ENCODE assay signal across 8 cellular contexts in genomic region chr17:7887482-7888183, GRCh38. TPM values are rescaled to one million over a fixed set of nuclear protein-coding genes. Genes with fewer than 3 reads are reported as not detected.
A peak's percentile ranks its signal among the peaks of the same experiment; 100 is the strongest.
DNase-seq lines count a peak whose midpoint lies in the region; ATAC-seq lines count a peak whose summit lies in the region.

No MANE protein-coding gene starts in this region.

- peak; percentile 53 for ATAC-seq in HG02981 (IDR thresholded peaks at IDR 0.05; ENCODE audit: unreplicated experiment)
- ATAC-seq in HG03095 (IDR thresholded peaks at IDR 0.05; ENCODE audit: unreplicated experiment): no peak

- DNase-seq in G401 (ENCODE audit: low spot score): peak; percentile 87
- DNase-seq in NCI-H226: peak; percentile 80
- peak; percentile 69 for DNase-seq in activated CD4-positive, CD25-positive, alpha-beta regulatory T cell treated with anti-CD3 and anti-CD28 coated beads, Interleukin-2, amount 50 U/mL, for 72 hours
- DNase-seq in cerebellum (ENCODE audit: low spot score): peak; percentile 92
- DNase-seq in kidney glomerular epithelial cell (lab: John Stamatoyannopoulos, UW): peak; percentile 85
- DNase-seq in stimulated activated CD4-positive, alpha-beta T cell treated with anti-CD3 and anti-CD28 coated beads, Interleukin-15, amount 100 ng/mL, for 1 hour (ENCODE audit: low read depth in 1 of 2, low spot score in 1 of 2): peak; percentile 76 to 77

- in situ Hi-C loops in G401 (cut with HindIII; ENCODE audit: low sequenced_read_pairs): no loop called here

RNA-seq across cellular contexts. Expression of gene CHD3, which starts 1.0 kb away (rescaled TPM):
- total RNA-seq in G401 (2014; rRNA removed; shearing (Covaris generic)): 34.1 and 41.5 TPM in 2 replicates
- total RNA-seq in cerebellum: 121 TPM

RNA-seq across cellular contexts. Expression of gene RNF227, which starts 28.5 kb away (rescaled TPM):
- total RNA-seq in G401 (2014; rRNA removed; shearing (Covaris generic)): 3.5 and 16.7 TPM in 2 replicates
- 2.8 TPM for total RNA-seq in cerebellum

RNA-seq across cellular contexts. Expression of gene CYB5D1, which starts 29.8 kb away (rescaled TPM):
- total RNA-seq in G401 (2014; rRNA removed; shearing (Covaris generic)): 8.5 and 10.0 TPM in 2 replicates
- total RNA-seq in cerebellum: 15.3 TPM

RNA-seq across cellular contexts. Expression of gene NAA38, which starts 30.3 kb away (rescaled TPM):
- 97.3 and 101 TPM in 2 replicates for total RNA-seq in G401 (2014; rRNA removed; shearing (Covaris generic))
- total RNA-seq in cerebellum: 28.6 TPM

RNA-seq across cellular contexts. Expression of gene TMEM88, which starts 32.8 kb away (rescaled TPM):
- total RNA-seq in G401 (2014; rRNA removed; shearing (Covaris generic)): 0.37 TPM in 1 of 2 replicates, not detected in the other
- total RNA-seq in cerebellum: 3.2 TPM
